In genomic region chr1:203929741-203930309, GRCh38 we compare ENCODE assay signal across 18 cellular contexts.
"Had no signal": no experiment of that assay in that cellular context is flagged by ENCODE, and none has a peak within 500 bp of the region (broad histone marks: within the 10 kb centered on the region; RNA-seq: fewer than 3 reads in every experiment).

No MANE protein-coding gene starts in this region.

- DNase-seq: activated CD4-positive, alpha-beta T cell treated with anti-CD3 and anti-CD28 coated beads, Interleukin-2, amount 50 U/mL, for 1 hour; activated T-cell treated with anti-CD3 and anti-CD28 coated beads for 4 hours; effector CD4-positive, alpha-beta T cell; gastrocnemius medialis; head of caudate nucleus; left lung; mammary epithelial cell; right lobe of liver; small intestine; stimulated activated CD4-positive, alpha-beta T cell treated with anti-CD3 and anti-CD28 coated beads, Interleukin-15, amount 100 ng/mL, for 24 hours; stimulated activated CD4-positive, alpha-beta T cell treated with anti-CD3 and anti-CD28 coated beads, Interleukin-2, amount 100 ng/mL, for 48 hours had no signal

- ATAC-seq: activated CD4-positive, CD25-positive, alpha-beta regulatory T cell treated with anti-CD3 and anti-CD28 coated beads, Interleukin-2, amount 50 U/mL, for 24 hours; esophagus mucosa; gastrocnemius medialis; left lung; right lobe of liver had no signal

- H3K27me3 ChIP-seq: gastrocnemius medialis, left lung, right lobe of liver, tibial nerve had no signal

- H3K36me3 ChIP-seq: gastrocnemius medialis, left lung, right lobe of liver, tibial nerve had no signal

- H3K4me3 ChIP-seq: gastrocnemius medialis, left lung, right lobe of liver, tibial nerve had no signal

- H3K9me3 ChIP-seq: gastrocnemius medialis, left lung, right lobe of liver, tibial nerve had no signal

- H3K4me1 Mint-ChIP-seq: neural crest cell had no signal

- H3K9me3 Mint-ChIP-seq: activated T-helper 1 cell treated with anti-CD3 and anti-CD28 coated beads, Interleukin-12 subunit alpha, Interleukin-12 subunit beta, Interleukin-2, Interleukin-4 antibody, amounts not matched to agents 30 ng/mL and 10 ng/mL and 1 ng/mL, durations not matched to agents 14 hours and 24 hours and 36 hours; neural crest cell; stimulated activated naive CD8-positive, alpha-beta T cell treated with anti-CD3 and anti-CD28 coated beads, Interleukin-15, Interleukin-2, amounts not matched to agents 100 ng/mL and 50 ng/mL, for 24 hours had no signal

- H3K36me3 Mint-ChIP-seq: activated naive CD8-positive, alpha-beta T cell had no signal

- H3K4me3 Mint-ChIP-seq: activated naive CD8-positive, alpha-beta T cell; activated T-helper 1 cell treated with anti-CD3 and anti-CD28 coated beads, Interleukin-12 subunit alpha, Interleukin-12 subunit beta, Interleukin-2, Interleukin-4 antibody, amounts not matched to agents 30 ng/mL and 10 ng/mL and 1 ng/mL, durations not matched to agents 14 hours and 24 hours and 36 hours; neural crest cell; stimulated activated naive CD8-positive, alpha-beta T cell treated with anti-CD3 and anti-CD28 coated beads, Interleukin-15, Interleukin-2, amounts not matched to agents 100 ng/mL and 50 ng/mL, for 24 hours had no signal

- H3K4me1 ChIP-seq: gastrocnemius medialis, right lobe of liver, tibial nerve had no signal

- H3K27ac ChIP-seq: gastrocnemius medialis, left lung, right lobe of liver, tibial nerve had no signal

- H3K27ac Mint-ChIP-seq: activated naive CD8-positive, alpha-beta T cell; activated T-helper 1 cell treated with anti-CD3 and anti-CD28 coated beads, Interleukin-12 subunit alpha, Interleukin-12 subunit beta, Interleukin-2, Interleukin-4 antibody, amounts not matched to agents 30 ng/mL and 10 ng/mL and 1 ng/mL, durations not matched to agents 14 hours and 24 hours and 36 hours; stimulated activated naive CD8-positive, alpha-beta T cell treated with anti-CD3 and anti-CD28 coated beads, Interleukin-15, Interleukin-2, amounts not matched to agents 100 ng/mL and 50 ng/mL, for 24 hours had no signal
